Comparison of ENCODE assay signal across 1 cellular context in the genomic region with DNA sequence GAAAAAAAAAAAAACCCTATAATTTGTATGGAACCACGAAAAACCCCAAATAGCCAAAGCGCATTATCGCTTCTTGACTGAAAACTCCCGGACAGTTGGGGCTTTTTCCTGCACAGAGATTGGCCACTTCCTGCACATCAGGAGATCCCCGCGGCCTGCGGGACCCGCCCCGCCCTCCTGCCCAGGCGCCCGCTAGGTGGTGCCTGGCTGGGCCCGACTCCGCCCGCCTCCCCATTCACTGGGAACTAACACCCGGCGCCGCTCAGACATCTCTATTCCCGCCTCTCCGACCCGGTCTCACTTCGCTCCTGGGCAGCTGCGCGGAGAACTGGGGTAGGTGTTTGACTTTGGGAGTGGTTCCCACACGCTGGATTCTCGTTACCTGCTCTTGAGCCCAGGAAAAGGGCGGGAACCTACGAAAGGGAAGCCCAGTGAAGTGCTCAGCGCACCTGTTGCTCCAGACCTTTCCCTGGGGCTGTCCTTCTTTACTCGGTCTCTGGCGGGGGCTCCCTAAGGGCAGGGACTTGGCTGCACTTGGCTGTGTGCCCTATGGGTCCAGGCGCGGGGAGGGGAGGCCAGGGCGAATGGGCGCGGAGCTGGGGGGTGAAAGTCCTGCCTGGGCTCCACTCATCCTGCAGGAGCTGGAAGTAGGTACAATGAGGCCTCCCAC.
A peak's percentile ranks its signal among the peaks of the same experiment; 100 is the strongest.
TF ChIP-seq lines count a peak whose summit lies in the region.

A gene with protein sequence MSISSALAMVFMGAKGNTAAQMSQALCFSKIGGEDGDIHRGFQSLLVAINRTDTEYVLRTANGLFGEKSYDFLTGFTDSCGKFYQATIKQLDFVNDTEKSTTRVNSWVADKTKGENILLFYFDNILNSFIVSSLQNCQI (plus strand): TSS at position 234 of the 670 bp plus-strand sequence. CDS start 4,155 bp downstream, outside the sequence.

TF ChIP-seq in HepG2, 621 proteins besides CTCF, POLR2A, EP300 and RAD21 (continued from another document):
- TF ChIP-seq, protein P1, sequence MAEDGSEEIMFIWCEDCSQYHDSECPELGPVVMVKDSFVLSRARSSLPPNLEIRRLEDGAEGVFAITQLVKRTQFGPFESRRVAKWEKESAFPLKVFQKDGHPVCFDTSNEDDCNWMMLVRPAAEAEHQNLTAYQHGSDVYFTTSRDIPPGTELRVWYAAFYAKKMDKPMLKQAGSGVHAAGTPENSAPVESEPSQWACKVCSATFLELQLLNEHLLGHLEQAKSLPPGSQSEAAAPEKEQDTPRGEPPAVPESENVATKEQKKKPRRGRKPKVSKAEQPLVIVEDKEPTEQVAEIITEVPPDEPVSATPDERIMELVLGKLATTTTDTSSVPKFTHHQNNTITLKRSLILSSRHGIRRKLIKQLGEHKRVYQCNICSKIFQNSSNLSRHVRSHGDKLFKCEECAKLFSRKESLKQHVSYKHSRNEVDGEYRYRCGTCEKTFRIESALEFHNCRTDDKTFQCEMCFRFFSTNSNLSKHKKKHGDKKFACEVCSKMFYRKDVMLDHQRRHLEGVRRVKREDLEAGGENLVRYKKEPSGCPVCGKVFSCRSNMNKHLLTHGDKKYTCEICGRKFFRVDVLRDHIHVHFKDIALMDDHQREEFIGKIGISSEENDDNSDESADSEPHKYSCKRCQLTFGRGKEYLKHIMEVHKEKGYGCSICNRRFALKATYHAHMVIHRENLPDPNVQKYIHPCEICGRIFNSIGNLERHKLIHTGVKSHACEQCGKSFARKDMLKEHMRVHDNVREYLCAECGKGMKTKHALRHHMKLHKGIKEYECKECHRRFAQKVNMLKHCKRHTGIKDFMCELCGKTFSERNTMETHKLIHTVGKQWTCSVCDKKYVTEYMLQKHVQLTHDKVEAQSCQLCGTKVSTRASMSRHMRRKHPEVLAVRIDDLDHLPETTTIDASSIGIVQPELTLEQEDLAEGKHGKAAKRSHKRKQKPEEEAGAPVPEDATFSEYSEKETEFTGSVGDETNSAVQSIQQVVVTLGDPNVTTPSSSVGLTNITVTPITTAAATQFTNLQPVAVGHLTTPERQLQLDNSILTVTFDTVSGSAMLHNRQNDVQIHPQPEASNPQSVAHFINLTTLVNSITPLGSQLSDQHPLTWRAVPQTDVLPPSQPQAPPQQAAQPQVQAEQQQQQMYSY (CRISPR knock-in tag; IDR thresholded peaks at IDR 0.05), result no peak
- no peak for TF ChIP-seq ZNF296 (CRISPR knock-in tag; conservative IDR thresholded peaks at IDR 0.05)
- TF ChIP-seq HMG20B (CRISPR knock-in tag; conservative IDR thresholded peaks at IDR 0.05), result no peak
- no peak for TF ChIP-seq HNF4G (IDR thresholded peaks at IDR 0.05; ENCODE audit: borderline replicate concordance, low read depth, low read length)
- no peak for TF ChIP-seq HNF4G (CRISPR knock-in tag; IDR thresholded peaks at IDR 0.05; ENCODE audit: borderline replicate concordance, low read depth)
- TF ChIP-seq GABPB1 (CRISPR knock-in tag; IDR thresholded peaks at IDR 0.05), result peak; percentile 54; the same call in 1 of the 2 replicates
- no peak for TF ChIP-seq KLF11 (CRISPR knock-in tag; IDR thresholded peaks at IDR 0.05)
- TF ChIP-seq GLI4 (CRISPR knock-in tag; IDR thresholded peaks at IDR 0.05; ENCODE audit: borderline replicate concordance), result no peak
- TF ChIP-seq CHD2 (IDR thresholded peaks at IDR 0.05; ENCODE audit: low read depth, low read length), result no peak
- no peak for TF ChIP-seq ZNF749 (CRISPR knock-in tag; IDR thresholded peaks at IDR 0.05; ENCODE audit: borderline replicate concordance)
- TF ChIP-seq ZNF780A (CRISPR knock-in tag; IDR thresholded peaks at IDR 0.05), result no peak
- no peak for TF ChIP-seq U2AF2 (IDR thresholded peaks at IDR 0.05; ENCODE audit: low read depth, low read length)
- TF ChIP-seq REL (CRISPR knock-in tag; conservative IDR thresholded peaks at IDR 0.05), result no peak
- TF ChIP-seq XRCC5 (optimal IDR thresholded peaks at IDR 0.05; ENCODE audit: low read length), result peak; percentile 56
- TF ChIP-seq, protein P2, sequence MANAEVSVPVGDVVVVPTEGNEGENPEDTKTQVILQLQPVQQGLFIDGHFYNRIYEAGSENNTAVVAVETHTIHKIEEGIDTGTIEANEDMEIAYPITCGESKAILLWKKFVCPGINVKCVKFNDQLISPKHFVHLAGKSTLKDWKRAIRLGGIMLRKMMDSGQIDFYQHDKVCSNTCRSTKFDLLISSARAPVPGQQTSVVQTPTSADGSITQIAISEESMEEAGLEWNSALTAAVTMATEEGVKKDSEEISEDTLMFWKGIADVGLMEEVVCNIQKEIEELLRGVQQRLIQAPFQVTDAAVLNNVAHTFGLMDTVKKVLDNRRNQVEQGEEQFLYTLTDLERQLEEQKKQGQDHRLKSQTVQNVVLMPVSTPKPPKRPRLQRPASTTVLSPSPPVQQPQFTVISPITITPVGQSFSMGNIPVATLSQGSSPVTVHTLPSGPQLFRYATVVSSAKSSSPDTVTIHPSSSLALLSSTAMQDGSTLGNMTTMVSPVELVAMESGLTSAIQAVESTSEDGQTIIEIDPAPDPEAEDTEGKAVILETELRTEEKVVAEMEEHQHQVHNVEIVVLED (CRISPR knock-in tag; IDR thresholded peaks at IDR 0.05; ENCODE audit: borderline replicate concordance), result no peak
- TF ChIP-seq ZNF839 (CRISPR knock-in tag; IDR thresholded peaks at IDR 0.05; ENCODE audit: borderline replicate concordance), result no peak
- TF ChIP-seq ESRRA (CRISPR knock-in tag; IDR thresholded peaks at IDR 0.05; ENCODE audit: low read depth), result no peak
- TF ChIP-seq TBP (CRISPR knock-in tag; IDR thresholded peaks at IDR 0.05), result no peak
- no peak for TF ChIP-seq RAD51 (IDR thresholded peaks at IDR 0.05; ENCODE audit: borderline replicate concordance)
- TF ChIP-seq SMARCC2 (IDR thresholded peaks at IDR 0.05), result no peak
- TF ChIP-seq ZNF891 (CRISPR knock-in tag; IDR thresholded peaks at IDR 0.05), result no peak
- TF ChIP-seq THAP11 (CRISPR knock-in tag; IDR thresholded peaks at IDR 0.05), result no peak
- no peak for TF ChIP-seq PHF5A (CRISPR knock-in tag; IDR thresholded peaks at IDR 0.05; ENCODE audit: low read depth, unreplicated experiment)
- TF ChIP-seq MYNN (CRISPR knock-in tag; IDR thresholded peaks at IDR 0.05; ENCODE audit: low read depth), result no peak
- TF ChIP-seq ZFX (CRISPR knock-in tag; IDR thresholded peaks at IDR 0.05; ENCODE audit: low read depth), result 0 out of 2 replicates have a peak, but pooled peaks have one; percentile 18
- TF ChIP-seq, protein P3, sequence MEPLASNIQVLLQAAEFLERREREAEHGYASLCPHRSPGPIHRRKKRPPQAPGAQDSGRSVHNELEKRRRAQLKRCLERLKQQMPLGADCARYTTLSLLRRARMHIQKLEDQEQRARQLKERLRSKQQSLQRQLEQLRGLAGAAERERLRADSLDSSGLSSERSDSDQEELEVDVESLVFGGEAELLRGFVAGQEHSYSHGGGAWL (CRISPR knock-in tag; IDR thresholded peaks at IDR 0.05), result no peak
- TF ChIP-seq CREM (IDR thresholded peaks at IDR 0.05), result no peak
- no peak for TF ChIP-seq CREM (CRISPR knock-in tag; IDR thresholded peaks at IDR 0.05)
- no peak for TF ChIP-seq SKI (IDR thresholded peaks at IDR 0.05; ENCODE audit: partially characterized antibody)
- TF ChIP-seq ZNF124 (CRISPR knock-in tag; IDR thresholded peaks at IDR 0.05), result no peak
- TF ChIP-seq, protein P4, sequence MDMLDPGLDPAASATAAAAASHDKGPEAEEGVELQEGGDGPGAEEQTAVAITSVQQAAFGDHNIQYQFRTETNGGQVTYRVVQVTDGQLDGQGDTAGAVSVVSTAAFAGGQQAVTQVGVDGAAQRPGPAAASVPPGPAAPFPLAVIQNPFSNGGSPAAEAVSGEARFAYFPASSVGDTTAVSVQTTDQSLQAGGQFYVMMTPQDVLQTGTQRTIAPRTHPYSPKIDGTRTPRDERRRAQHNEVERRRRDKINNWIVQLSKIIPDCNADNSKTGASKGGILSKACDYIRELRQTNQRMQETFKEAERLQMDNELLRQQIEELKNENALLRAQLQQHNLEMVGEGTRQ (IDR thresholded peaks at IDR 0.05; ENCODE audit: low read depth, low read length), result no peak
- TF ChIP-seq, protein P4 (CRISPR knock-in tag; IDR thresholded peaks at IDR 0.05; ENCODE audit: borderline replicate concordance), result no peak
- TF ChIP-seq, protein P5, sequence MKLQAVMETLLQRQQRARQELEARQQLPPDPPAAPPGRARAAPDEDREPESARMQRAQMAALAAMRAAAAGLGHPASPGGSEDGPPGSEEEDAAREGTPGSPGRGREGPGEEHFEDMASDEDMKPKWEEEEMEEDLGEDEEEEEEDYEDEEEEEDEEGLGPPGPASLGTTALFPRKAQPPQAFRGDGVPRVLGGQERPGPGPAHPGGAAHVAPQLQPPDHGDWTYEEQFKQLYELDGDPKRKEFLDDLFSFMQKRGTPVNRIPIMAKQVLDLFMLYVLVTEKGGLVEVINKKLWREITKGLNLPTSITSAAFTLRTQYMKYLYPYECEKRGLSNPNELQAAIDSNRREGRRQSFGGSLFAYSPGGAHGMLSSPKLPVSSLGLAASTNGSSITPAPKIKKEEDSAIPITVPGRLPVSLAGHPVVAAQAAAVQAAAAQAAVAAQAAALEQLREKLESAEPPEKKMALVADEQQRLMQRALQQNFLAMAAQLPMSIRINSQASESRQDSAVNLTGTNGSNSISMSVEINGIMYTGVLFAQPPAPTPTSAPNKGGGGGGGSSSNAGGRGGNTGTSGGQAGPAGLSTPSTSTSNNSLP (IDR thresholded peaks at IDR 0.05; ENCODE audit: low read depth, low read length), result no peak
- TF ChIP-seq TMF1 (CRISPR knock-in tag; IDR thresholded peaks at IDR 0.05; ENCODE audit: low read depth), result no peak
- TF ChIP-seq, protein P6, sequence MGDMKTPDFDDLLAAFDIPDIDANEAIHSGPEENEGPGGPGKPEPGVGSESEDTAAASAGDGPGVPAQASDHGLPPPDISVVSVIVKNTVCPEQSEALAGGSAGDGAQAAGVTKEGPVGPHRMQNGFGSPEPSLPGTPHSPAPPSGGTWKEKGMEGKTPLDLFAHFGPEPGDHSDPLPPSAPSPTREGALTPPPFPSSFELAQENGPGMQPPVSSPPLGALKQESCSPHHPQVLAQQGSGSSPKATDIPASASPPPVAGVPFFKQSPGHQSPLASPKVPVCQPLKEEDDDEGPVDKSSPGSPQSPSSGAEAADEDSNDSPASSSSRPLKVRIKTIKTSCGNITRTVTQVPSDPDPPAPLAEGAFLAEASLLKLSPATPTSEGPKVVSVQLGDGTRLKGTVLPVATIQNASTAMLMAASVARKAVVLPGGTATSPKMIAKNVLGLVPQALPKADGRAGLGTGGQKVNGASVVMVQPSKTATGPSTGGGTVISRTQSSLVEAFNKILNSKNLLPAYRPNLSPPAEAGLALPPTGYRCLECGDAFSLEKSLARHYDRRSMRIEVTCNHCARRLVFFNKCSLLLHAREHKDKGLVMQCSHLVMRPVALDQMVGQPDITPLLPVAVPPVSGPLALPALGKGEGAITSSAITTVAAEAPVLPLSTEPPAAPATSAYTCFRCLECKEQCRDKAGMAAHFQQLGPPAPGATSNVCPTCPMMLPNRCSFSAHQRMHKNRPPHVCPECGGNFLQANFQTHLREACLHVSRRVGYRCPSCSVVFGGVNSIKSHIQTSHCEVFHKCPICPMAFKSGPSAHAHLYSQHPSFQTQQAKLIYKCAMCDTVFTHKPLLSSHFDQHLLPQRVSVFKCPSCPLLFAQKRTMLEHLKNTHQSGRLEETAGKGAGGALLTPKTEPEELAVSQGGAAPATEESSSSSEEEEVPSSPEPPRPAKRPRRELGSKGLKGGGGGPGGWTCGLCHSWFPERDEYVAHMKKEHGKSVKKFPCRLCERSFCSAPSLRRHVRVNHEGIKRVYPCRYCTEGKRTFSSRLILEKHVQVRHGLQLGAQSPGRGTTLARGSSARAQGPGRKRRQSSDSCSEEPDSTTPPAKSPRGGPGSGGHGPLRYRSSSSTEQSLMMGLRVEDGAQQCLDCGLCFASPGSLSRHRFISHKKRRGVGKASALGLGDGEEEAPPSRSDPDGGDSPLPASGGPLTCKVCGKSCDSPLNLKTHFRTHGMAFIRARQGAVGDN (CRISPR knock-in tag; IDR thresholded peaks at IDR 0.05), result peak; percentile 23; the same call in 1 of the 2 replicates
- TF ChIP-seq CAMTA2 (CRISPR knock-in tag; IDR thresholded peaks at IDR 0.05; ENCODE audit: borderline replicate concordance), result no peak
- no peak for TF ChIP-seq AKAP8 (CRISPR knock-in tag; IDR thresholded peaks at IDR 0.05)
- TF ChIP-seq THYN1 (CRISPR knock-in tag; IDR thresholded peaks at IDR 0.05; ENCODE audit: borderline replicate concordance, low read depth), result no peak
- TF ChIP-seq, protein P7, sequence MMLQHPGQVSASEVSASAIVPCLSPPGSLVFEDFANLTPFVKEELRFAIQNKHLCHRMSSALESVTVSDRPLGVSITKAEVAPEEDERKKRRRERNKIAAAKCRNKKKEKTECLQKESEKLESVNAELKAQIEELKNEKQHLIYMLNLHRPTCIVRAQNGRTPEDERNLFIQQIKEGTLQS (CRISPR knock-in tag; IDR thresholded peaks at IDR 0.05), result no peak
- TF ChIP-seq, protein P8, sequence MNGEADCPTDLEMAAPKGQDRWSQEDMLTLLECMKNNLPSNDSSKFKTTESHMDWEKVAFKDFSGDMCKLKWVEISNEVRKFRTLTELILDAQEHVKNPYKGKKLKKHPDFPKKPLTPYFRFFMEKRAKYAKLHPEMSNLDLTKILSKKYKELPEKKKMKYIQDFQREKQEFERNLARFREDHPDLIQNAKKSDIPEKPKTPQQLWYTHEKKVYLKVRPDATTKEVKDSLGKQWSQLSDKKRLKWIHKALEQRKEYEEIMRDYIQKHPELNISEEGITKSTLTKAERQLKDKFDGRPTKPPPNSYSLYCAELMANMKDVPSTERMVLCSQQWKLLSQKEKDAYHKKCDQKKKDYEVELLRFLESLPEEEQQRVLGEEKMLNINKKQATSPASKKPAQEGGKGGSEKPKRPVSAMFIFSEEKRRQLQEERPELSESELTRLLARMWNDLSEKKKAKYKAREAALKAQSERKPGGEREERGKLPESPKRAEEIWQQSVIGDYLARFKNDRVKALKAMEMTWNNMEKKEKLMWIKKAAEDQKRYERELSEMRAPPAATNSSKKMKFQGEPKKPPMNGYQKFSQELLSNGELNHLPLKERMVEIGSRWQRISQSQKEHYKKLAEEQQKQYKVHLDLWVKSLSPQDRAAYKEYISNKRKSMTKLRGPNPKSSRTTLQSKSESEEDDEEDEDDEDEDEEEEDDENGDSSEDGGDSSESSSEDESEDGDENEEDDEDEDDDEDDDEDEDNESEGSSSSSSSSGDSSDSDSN (CRISPR knock-in tag; IDR thresholded peaks at IDR 0.05), result peak; percentile 38; the same call in 1 of the 2 replicates
- TF ChIP-seq RXRB (CRISPR knock-in tag; IDR thresholded peaks at IDR 0.05; ENCODE audit: borderline replicate concordance), result no peak
- no peak for TF ChIP-seq ZNF674 (CRISPR knock-in tag; IDR thresholded peaks at IDR 0.05; ENCODE audit: low read depth)
